Comparison of ENCODE assay signal across 38 cellular contexts in the genomic region with DNA sequence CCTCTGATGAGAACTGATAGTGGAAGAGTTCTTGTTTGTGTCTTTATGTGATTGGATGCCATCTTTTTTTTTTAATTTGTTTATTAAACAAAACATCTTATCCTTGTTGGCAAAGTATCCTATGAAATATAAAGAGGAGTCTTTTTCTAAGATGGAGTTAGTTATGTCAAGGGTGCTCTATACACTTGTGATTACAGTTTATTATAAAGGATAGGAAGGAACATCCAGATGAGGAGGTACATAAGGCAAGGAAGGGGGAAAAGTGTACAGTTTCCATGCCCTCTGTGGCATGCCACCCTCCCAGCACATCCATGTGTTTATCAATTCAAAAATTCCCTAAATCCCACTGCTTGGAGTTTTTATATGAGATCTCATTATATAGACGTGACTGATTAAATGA. TPM values are rescaled to one million over a fixed set of nuclear protein-coding genes. Genes with fewer than 3 reads are reported as not detected.
"Had no signal": no experiment of that assay in that cellular context is flagged by ENCODE, and none has a peak within 500 bp of the region (broad histone marks: within the 10 kb centered on the region; RNA-seq: fewer than 3 reads in every experiment).

No MANE protein-coding gene starts in this region.

- H3K36me3 ChIP-seq: adrenal gland, ascending aorta, brain microvascular endothelial cell, breast epithelium, cardiac muscle cell had no signal

- H3K4me1 ChIP-seq: adrenal gland, ascending aorta, body of pancreas, breast epithelium had no signal

- DNase-seq: activated effector memory CD4-positive, alpha-beta T cell treated with anti-CD3 and anti-CD28 coated beads, Interleukin-2, amount 50 U/mL, for 16 hours; activated effector memory CD4-positive, alpha-beta T cell treated with Interleukin-2 at 50 U/mL for 16 hours; activated gamma-delta T cell; activated gamma-delta T cell treated with Interleukin-2 at 50 U/mL for 16 hours; activated naive CD4-positive, alpha-beta T cell; activated naive CD4-positive, alpha-beta T cell treated with anti-CD3 and anti-CD28 coated beads for 36 hours; activated naive CD4-positive, alpha-beta T cell treated with anti-CD3 and anti-CD28 coated beads, Interleukin-2, amount 10 ng/mL, durations not matched to agents 7 days and 5 days; activated naive CD4-positive, alpha-beta T cell treated with anti-CD3 and anti-CD28 coated beads, Interleukin-2, amount 50 U/mL, for 16 hours; activated naive CD4-positive, alpha-beta T cell treated with Interleukin-2 at 50 U/mL for 16 hours; activated naive CD8-positive, alpha-beta T cell treated with anti-CD3 and anti-CD28 coated beads for 36 hours; activated naive CD8-positive, alpha-beta T cell treated with anti-CD3 and anti-CD28 coated beads, Interleukin-2, amount 10 ng/mL, durations not matched to agents 7 days and 5 days; activated naive CD8-positive, alpha-beta T cell treated with anti-CD3 and anti-CD28 coated beads, Interleukin-2, amount 50 U/mL, for 24 hours; activated T-cell treated with anti-CD3 and anti-CD28 coated beads, Interleukin-2, amount 50 U/mL, for 1 hour; activated T-cell treated with anti-CD3 and anti-CD28 coated beads, Interleukin-2, amount 50 U/mL, for 24 hours; activated T-cell treated with anti-CD3 and anti-CD28 coated beads, Interleukin-2, amount 50 U/mL, for 4 hours; activated T-cell treated with anti-CD3 and anti-CD28 coated beads, Interleukin-2, amount 50 U/mL, for 48 hours; activated T-cell treated with anti-CD3 and anti-CD28 coated beads, Interleukin-2, amount 50 U/mL, for 72 hours; adrenal gland; amniotic stem cell; amygdala; anterior cingulate cortex; aorta; body of pancreas; brain microvascular endothelial cell; caudate nucleus; central memory CD4-positive, alpha-beta T cell; cerebellar nuclear complex had no signal

- ATAC-seq: activated naive CD4-positive, alpha-beta T cell treated with anti-CD3 and anti-CD28 coated beads, Interleukin-2, amount 50 U/mL, for 72 hours; activated naive CD8-positive, alpha-beta T cell treated with anti-CD3 and anti-CD28 coated beads, Interleukin-2, amount 50 U/mL, for 24 hours; activated T-cell treated with anti-CD3 and anti-CD28 coated beads, Interleukin-2, amount 50 U/mL, for 4 hours; activated T-cell treated with anti-CD3 and anti-CD28 coated beads, Interleukin-2, amount 50 U/mL, for 72 hours; activated T-helper 17 cell treated with anti-CD3 and anti-CD28 coated beads, Interleukin-2, amount 50 U/mL, for 72 hours; body of pancreas had no signal

- FAIRE-seq: astrocyte, bronchial epithelial cell had no signal

- H3K27ac ChIP-seq: adrenal gland, ascending aorta, body of pancreas, brain microvascular endothelial cell, breast epithelium, cardiac muscle cell had no signal

- H3K9me3 ChIP-seq: adrenal gland, ascending aorta had no signal

- H3K27me3 ChIP-seq: adrenal gland, ascending aorta, body of pancreas, brain microvascular endothelial cell, breast epithelium, cardiac muscle cell had no signal

- H3K4me3 ChIP-seq: adrenal gland, ascending aorta, body of pancreas, breast epithelium, cardiac muscle cell had no signal

RNA-seq across cellular contexts. Expression of a gene that starts 7.4 kb away (rescaled TPM):
- total RNA-seq: activated naive CD4-positive, alpha-beta T cell treated with anti-CD3 and anti-CD28 coated beads for 36 hours; activated naive CD4-positive, alpha-beta T cell treated with anti-CD3 and anti-CD28 coated beads, Interleukin-2, amount 50 U/mL, for 72 hours; activated naive CD8-positive, alpha-beta T cell treated with anti-CD3 and anti-CD28 coated beads for 36 hours; activated naive CD8-positive, alpha-beta T cell treated with anti-CD3 and anti-CD28 coated beads, Interleukin-2, amount 10 ng/mL, durations not matched to agents 7 days and 5 days; activated T-cell treated with anti-CD3 and anti-CD28 coated beads, Interleukin-2, amount 50 U/mL, for 4 hours; activated T-cell treated with anti-CD3 and anti-CD28 coated beads, Interleukin-2, amount 50 U/mL, for 72 hours; activated T-helper 1 cell treated with anti-CD3 and anti-CD28 coated beads, Interleukin-12 subunit alpha, Interleukin-12 subunit beta, Interleukin-2, Interleukin-4 antibody, amounts not matched to agents 30 ng/mL and 10 ng/mL and 1 ng/mL, durations not matched to agents 14 hours and 24 hours and 36 hours; activated T-helper 17 cell treated with anti-CD3 and anti-CD28 coated beads, Interleukin-2, amount 50 U/mL, for 72 hours; adrenal gland; aorta; ascending aorta; astrocyte; bronchial epithelial cell; cardiac septum; chondrocyte had no signal
- polyA plus RNA-seq: adipose tissue, aorta had no signal
